Comparison of ENCODE assay signal across 18 cellular contexts in genomic region chr3:98793971-98794370, GRCh38. TPM values are rescaled to one million over a fixed set of nuclear protein-coding genes. Genes with fewer than 3 reads are reported as not detected.
"Had no signal": no experiment of that assay in that cellular context is flagged by ENCODE, and none has a peak within 500 bp of the region (broad histone marks: within the 10 kb centered on the region; RNA-seq: fewer than 3 reads in every experiment).

No MANE protein-coding gene starts in this region.

- DNase-seq: activated CD4-positive, alpha-beta T cell treated with anti-CD3 and anti-CD28 coated beads for 48 hours; activated CD8-positive, alpha-beta T cell treated with anti-CD3 and anti-CD28 coated beads for 36 hours; activated effector memory CD4-positive, alpha-beta T cell treated with anti-CD3 and anti-CD28 coated beads, Interleukin-2, amount 50 U/mL, for 16 hours; activated T-cell treated with anti-CD3 and anti-CD28 coated beads, Interleukin-2, amount 50 U/mL, for 48 hours; amniotic stem cell; cortex of kidney; effector CD4-positive, alpha-beta T cell; esophagus squamous epithelium; kidney; left ventricle myocardium inferior; mucosa of descending colon; naive thymus-derived CD4-positive, alpha-beta T cell; stimulated activated CD4-positive, alpha-beta T cell treated with anti-CD3 and anti-CD28 coated beads, Interleukin-2, amount 100 ng/mL, for 48 hours; stimulated activated naive B cell treated with anti-CD40 and anti-IgM and Interleukin-4, amounts not matched to agents 10 μg/mL and 1 μg/mL and 100 μg/mL, for 72 hours; thyroid gland had no signal

- FAIRE-seq: endothelial cell of umbilical vein, kidney, TTC549 had no signal

- H3K4me3 ChIP-seq: esophagus squamous epithelium, left ventricle myocardium inferior, mucosa of descending colon, thyroid gland had no signal

RNA-seq across cellular contexts. Expression of gene ST3GAL6, which starts 30.8 kb away (rescaled TPM):
- total RNA-seq: activated CD8-positive, alpha-beta T cell treated with anti-CD3 and anti-CD28 coated beads for 36 hours; T-helper 2 cell treated with Interferon-gamma antibody and Interleukin-4, amounts not matched to agents 100 ng/mL and 5 ng/mL, for 36 hours had no signal
